Comparison of ENCODE assay signal across 8 cellular contexts in genomic region chr11:123741159-123741951, GRCh38.
A peak's percentile ranks its signal among the peaks of the same experiment; 100 is the strongest.
DNase-seq lines count a peak whose midpoint lies in the region; ATAC-seq and TF ChIP-seq lines count a peak whose summit lies in the region.

ZNF202 (minus strand) TSS chr11:123741660; CDS start chr11:123730888, 10,772 bp downstream.

- ATAC-seq in GM19324 (IDR thresholded peaks at IDR 0.05; ENCODE audit: low FRiP score, unreplicated experiment) (peak; percentile 99), HG03460 (IDR thresholded peaks at IDR 0.05; ENCODE audit: unreplicated experiment) (peak; percentile 99)

- no peaks in the 10 kb centered on the region for H3K27me3 ChIP-seq in layer of hippocampus (ENCODE audit: control insufficient read depth, insufficient read depth, low read length)

- H3K27ac ChIP-seq in layer of hippocampus (ENCODE audit: low read depth, low read length): peak within 1 kb of the TSS; percentile 58

- DNase-seq in C1 segment of cervical spinal cord (lab: John Stamatoyannopoulos, UW) (peak; percentile 33 to 90 (median 84)), NCI-H524 treated with DMSO at 0.1 percent for 48 hours (lab: John Stamatoyannopoulos, UW) (peak; percentile 64), choroid plexus epithelial cell (ENCODE audit: low read depth) (peak; percentile 91)
- peak; percentile 90 for DNase-seq in activated CD4-positive, alpha-beta T cell treated with anti-CD3 and anti-CD28 coated beads for 4 hours
- peak; percentile 77 to 88 (median 84) for DNase-seq in stimulated activated CD4-positive, alpha-beta T cell treated with anti-CD3 and anti-CD28 coated beads, Interleukin-1b, Interleukin-23, amount 100 ng/mL, for 24 hours (ENCODE audit: low read depth in 4 of 4, low spot score in 1 of 4)

- TF ChIP-seq CTCF in choroid plexus epithelial cell (conservative IDR thresholded peaks at IDR 0.05; ENCODE audit: low read depth, low read length): peak; percentile 27

- peak within 1 kb of the TSS; percentile 89 for H3K4me3 ChIP-seq in choroid plexus epithelial cell (ENCODE audit: low read depth, low read length)

Comparison
In these comparisons a context has a peak if more than half of its experiments do, and no peak if none do; other contexts are left out.
1. Peak in every context shown above with its lines: DNase-seq, ATAC-seq, H3K4me3 ChIP-seq and H3K27ac ChIP-seq.